In genomic region chr22:29205260-29205597, GRCh38 we compare ENCODE assay signal across 8 cellular contexts. TPM values are rescaled to one million over a fixed set of nuclear protein-coding genes. Genes with fewer than 3 reads are reported as not detected.
A peak's percentile ranks its signal among the peaks of the same experiment; 100 is the strongest.
DNase-seq lines count a peak whose midpoint lies in the region; ATAC-seq and TF ChIP-seq lines count a peak whose summit lies in the region.

No MANE protein-coding gene starts in this region.

- no peaks in the 10 kb centered on the region for H3K79me2 ChIP-seq in KMS-11 (ENCODE audit: insufficient read depth, low read depth)

- H3K4me3 Mint-ChIP-seq in CD4-positive, CD25-positive, alpha-beta regulatory T cell = peak overlapping the region; percentile 0 to 69 (median 27)
- peak overlapping the region; percentile 28 to 71 for H3K4me3 Mint-ChIP-seq in effector memory CD8-positive, alpha-beta T cell

- DNase-seq in CD4-positive, CD25-positive, alpha-beta regulatory T cell = no peak
- DNase-seq in effector memory CD8-positive, alpha-beta T cell = no peak
- DNase-seq in GDM1 (lab: John Stamatoyannopoulos, UW) = no peak
- DNase-seq in HuH-7.5 (ENCODE audit: low spot score) = no peak

- H3K9me3 Mint-ChIP-seq in CD4-positive, CD25-positive, alpha-beta regulatory T cell = no peaks in the 10 kb centered on the region
- no peaks in the 10 kb centered on the region for H3K9me3 Mint-ChIP-seq in effector memory CD8-positive, alpha-beta T cell

- H3K36me3 ChIP-seq in CD4-positive, CD25-positive, alpha-beta regulatory T cell (ENCODE audit: control insufficient read depth, insufficient read depth, low read length) = no peaks in the 10 kb centered on the region
- H3K36me3 ChIP-seq in KMS-11 (ENCODE audit: insufficient read depth) (no peaks in the 10 kb centered on the region), neuron (ENCODE audit: insufficient read depth, low read length) (no peaks in the 10 kb centered on the region)

- no peaks in the 10 kb centered on the region for H3K9me3 ChIP-seq in CD4-positive, CD25-positive, alpha-beta regulatory T cell (ENCODE audit: control insufficient read depth in 2 of 2, low read length in 2 of 2)
- no peaks in the 10 kb centered on the region for H3K9me3 ChIP-seq in neuron (ENCODE audit: low read length)

- no peaks in the 10 kb centered on the region for H3K36me3 Mint-ChIP-seq in CD4-positive, CD25-positive, alpha-beta regulatory T cell
- H3K36me3 Mint-ChIP-seq in effector memory CD8-positive, alpha-beta T cell (ENCODE audit: insufficient read depth) = peaks cover 7% of the 10 kb centered on the region

- TF ChIP-seq CTCF in KMS-11 (conservative IDR thresholded peaks at IDR 0.05; ENCODE audit: low read depth, low read length) = no peak

- no peak for ATAC-seq in CD4-positive, CD25-positive, alpha-beta regulatory T cell (ENCODE audit: low read depth in 2 of 2)
- ATAC-seq in effector memory CD8-positive, alpha-beta T cell (replicated peaks) = no peak
- ATAC-seq in HG03565 (IDR thresholded peaks at IDR 0.05; ENCODE audit: unreplicated experiment) (no peak), GM18502 (IDR thresholded peaks at IDR 0.05; ENCODE audit: poor library complexity, unreplicated experiment) (no peak)

- H3K4me1 ChIP-seq in CD4-positive, CD25-positive, alpha-beta regulatory T cell (ENCODE audit: control insufficient read depth, insufficient read depth, low read length, poor library complexity, severe bottlenecking) = peaks cover 20% of the 10 kb centered on the region
- peaks cover 42% of the 10 kb centered on the region for H3K4me1 ChIP-seq in KMS-11 (ENCODE audit: low read depth, poor library complexity, severe bottlenecking)
- peaks cover 37% of the 10 kb centered on the region for H3K4me1 ChIP-seq in neuron (ENCODE audit: insufficient read depth, low read length)

- peak overlapping the region in 1 of 3 donors; percentile 16 for H3K27ac Mint-ChIP-seq in CD4-positive, CD25-positive, alpha-beta regulatory T cell
- no peak overlapping the region for H3K27ac Mint-ChIP-seq in effector memory CD8-positive, alpha-beta T cell

- H3K27me3 ChIP-seq in CD4-positive, CD25-positive, alpha-beta regulatory T cell (ENCODE audit: control insufficient read depth, insufficient read depth, low read length) = no peaks in the 10 kb centered on the region
- H3K27me3 ChIP-seq in KMS-11 (ENCODE audit: insufficient read depth, low read depth) = peaks cover 13% of the 10 kb centered on the region
- peaks cover 10% of the 10 kb centered on the region for H3K27me3 ChIP-seq in neuron (ENCODE audit: insufficient read depth, low read length)

- H3K27me3 Mint-ChIP-seq in CD4-positive, CD25-positive, alpha-beta regulatory T cell = peaks cover 24% of the 10 kb centered on the region
- H3K27me3 Mint-ChIP-seq in effector memory CD8-positive, alpha-beta T cell = peaks cover 0 to 12% of the 10 kb centered on the region in 2 donors

- no peaks in the 10 kb centered on the region for H4K20me1 ChIP-seq in KMS-11 (ENCODE audit: insufficient read depth)

- peaks cover 5 to 36% (median 17%) of the 10 kb centered on the region in 4 donors for H3K4me1 Mint-ChIP-seq in CD4-positive, CD25-positive, alpha-beta regulatory T cell
- H3K4me1 Mint-ChIP-seq in effector memory CD8-positive, alpha-beta T cell (ENCODE audit: low read depth in 2 of 2) = peaks cover 19 to 26% of the 10 kb centered on the region in 2 donors

- H3K27ac ChIP-seq in CD4-positive, CD25-positive, alpha-beta regulatory T cell (ENCODE audit: insufficient read depth, low read length, poor library complexity, severe bottlenecking) = no peak overlapping the region
- no peak overlapping the region for H3K27ac ChIP-seq in KMS-11

- H3K4me2 ChIP-seq in KMS-11 = peak overlapping the region; percentile 25; the same call in 1 of the 2 replicates

- H2AFZ ChIP-seq in KMS-11 (ENCODE audit: low read depth) = peak overlapping the region; percentile 49; the same call in 1 of the 2 replicates
- H2AFZ ChIP-seq in neuron (ENCODE audit: low read depth, low read length) = no peak overlapping the region

- H3K4me3 ChIP-seq in CD4-positive, CD25-positive, alpha-beta regulatory T cell (ENCODE audit: low read depth, low read length) = no peak overlapping the region
- H3K4me3 ChIP-seq in KMS-11 (IDR thresholded peaks at IDR 0.05; ENCODE audit: insufficient read depth, low read depth, low read length) (no peak overlapping the region), neuron (ENCODE audit: low read length) (peak overlapping the region; percentile 28)

- H3K9ac ChIP-seq in KMS-11 = peak overlapping the region; percentile 27; the same call in 1 of the 2 replicates

RNA-seq across cellular contexts. Expression of gene EMID1, which starts 0.5 kb away (rescaled TPM):
- 1.3 TPM for total RNA-seq in CD4-positive, CD25-positive, alpha-beta regulatory T cell
- under 1 TPM in 1 of 4 donors, not detected in 3; 0.40 TPM for polyA plus RNA-seq in CD4-positive, CD25-positive, alpha-beta regulatory T cell
